Comparison of ENCODE assay signal across 10 cellular contexts in genomic region chr6:51934098-51934497, GRCh38.
DNase-seq lines count a peak whose midpoint lies in the region; ATAC-seq and TF ChIP-seq lines count a peak whose summit lies in the region.
"Had no signal": no experiment of that assay in that cellular context is flagged by ENCODE, and none has a peak within 500 bp of the region (broad histone marks: within the 10 kb centered on the region; RNA-seq: fewer than 3 reads in every experiment).

No MANE protein-coding gene starts in this region.

- H3K36me3 ChIP-seq in kidney epithelial cell (ENCODE audit: control insufficient read depth, insufficient read depth, low read length) = no peaks in the 10 kb centered on the region
- H3K36me3 ChIP-seq: gastroesophageal sphincter had no signal

- no peak overlapping the region for H3K4me3 Mint-ChIP-seq in T-helper 2 cell treated with Interferon-gamma antibody and Interleukin-4, amounts not matched to agents 5 μg/mL and 100 μg/mL, for 36 hours
- H3K4me3 Mint-ChIP-seq: T-helper 1 cell treated with Interleukin-12 subunit alpha and Interleukin-12 subunit beta and Interleukin-4 antibody, amounts not matched to agents 30 μg/mL and 1 μg/mL, for 36 hours had no signal

- no peaks in the 10 kb centered on the region for H3K9me3 Mint-ChIP-seq in T-helper 2 cell treated with Interferon-gamma antibody and Interleukin-4, amounts not matched to agents 5 μg/mL and 100 μg/mL, for 36 hours
- H3K9me3 Mint-ChIP-seq: T-helper 1 cell treated with Interleukin-12 subunit alpha and Interleukin-12 subunit beta and Interleukin-4 antibody, amounts not matched to agents 30 μg/mL and 1 μg/mL, for 36 hours had no signal

- peak; percentile 50 for ATAC-seq in HG03103 (IDR thresholded peaks at IDR 0.05; ENCODE audit: low read depth, unreplicated experiment)
- no peak for ATAC-seq in GM19397 (IDR thresholded peaks at IDR 0.05; ENCODE audit: unreplicated experiment)
- no peak for ATAC-seq in GM21367 (IDR thresholded peaks at IDR 0.05; ENCODE audit: unreplicated experiment)
- ATAC-seq: gastroesophageal sphincter had no signal

- no peak overlapping the region for H3K27ac Mint-ChIP-seq in T-helper 2 cell treated with Interferon-gamma antibody and Interleukin-4, amounts not matched to agents 5 μg/mL and 100 μg/mL, for 36 hours
- H3K27ac Mint-ChIP-seq: T-helper 1 cell treated with Interleukin-12 subunit alpha and Interleukin-12 subunit beta and Interleukin-4 antibody, amounts not matched to agents 30 μg/mL and 1 μg/mL, for 36 hours had no signal

- TF ChIP-seq CTCF in GM12865 (IDR thresholded peaks at IDR 0.05; ENCODE audit: insufficient read depth, low read depth, low read length, missing control alignments) (peak; percentile 57), kidney epithelial cell (IDR thresholded peaks at IDR 0.05; ENCODE audit: insufficient read depth, low read length, poor library complexity, severe bottlenecking) (peak; percentile 14)

- H3K4me1 Mint-ChIP-seq in T-helper 2 cell treated with Interferon-gamma antibody and Interleukin-4, amounts not matched to agents 5 μg/mL and 100 μg/mL, for 36 hours (ENCODE audit: low read depth) = no peaks in the 10 kb centered on the region

- H3K4me3 ChIP-seq in GM12865 (ENCODE audit: low read depth, low read length) (no peak overlapping the region), kidney epithelial cell (ENCODE audit: low read depth, low read length) (no peak overlapping the region)
- H3K4me3 ChIP-seq: gastroesophageal sphincter had no signal

- DNase-seq in GM12865 (ENCODE audit: low read depth) = peak; percentile 40
- DNase-seq in RPMI7951 (ENCODE audit: low read depth) = peak; percentile 1
- no peak for DNase-seq in kidney epithelial cell (ENCODE audit: low read depth)
- no peak for DNase-seq in T-helper 2 cell treated with Interferon-gamma antibody and Interleukin-4, amounts not matched to agents 5 μg/mL and 100 μg/mL, for 36 hours (ENCODE audit: low spot score)
- no peak for DNase-seq in globus pallidus (ENCODE audit: low spot score)

- H3K36me3 Mint-ChIP-seq in T-helper 2 cell treated with Interferon-gamma antibody and Interleukin-4, amounts not matched to agents 5 μg/mL and 100 μg/mL, for 36 hours (ENCODE audit: low read depth) = no peaks in the 10 kb centered on the region

- no peaks in the 10 kb centered on the region for H3K27me3 Mint-ChIP-seq in T-helper 2 cell treated with Interferon-gamma antibody and Interleukin-4, amounts not matched to agents 5 μg/mL and 100 μg/mL, for 36 hours (ENCODE audit: low read depth)

- no peaks in the 10 kb centered on the region for H3K27me3 ChIP-seq in kidney epithelial cell (ENCODE audit: control insufficient read depth, insufficient read depth, low read length)
- H3K27me3 ChIP-seq: gastroesophageal sphincter had no signal

Comparison
In these comparisons a context has a peak if more than half of its experiments do, and no peak if none do; other contexts are left out.
1. DNase-seq: peak in GM12865 (single experiment) and RPMI7951 (single experiment); none in kidney epithelial cell (single experiment), T-helper 2 cell treated with Interferon-gamma antibody and Interleukin-4, amounts not matched to agents 5 μg/mL and 100 μg/mL, for 36 hours (single experiment) and globus pallidus (single experiment).